In genomic region chr6:44494011-44494501, GRCh38 we compare ENCODE assay signal across 9 cellular contexts.
DNase-seq lines count a peak whose midpoint lies in the region; ATAC-seq and TF ChIP-seq lines count a peak whose summit lies in the region.
"Had no signal": no experiment of that assay in that cellular context is flagged by ENCODE, and none has a peak within 500 bp of the region (broad histone marks: within the 10 kb centered on the region; RNA-seq: fewer than 3 reads in every experiment).

No MANE protein-coding gene starts in this region.

- no peak overlapping the region for H3K4ac ChIP-seq in mesenchymal stem cell (ENCODE audit: low read depth in 1 of 2, low read length in 2 of 2)

- no peaks in the 10 kb centered on the region for H3K79me1 ChIP-seq in mesenchymal stem cell (replicated peaks; ENCODE audit: low read length, poor library complexity, severe bottlenecking)

- H3K27me3 Mint-ChIP-seq in Calu3 (ENCODE audit: unreplicated experiment) = no peaks in the 10 kb centered on the region
- H3K27me3 Mint-ChIP-seq in naive thymus-derived CD8-positive, alpha-beta T cell = peaks cover 2 to 17% (median 6%) of the 10 kb centered on the region in 5 donors

- H3K18ac ChIP-seq in mesenchymal stem cell (ENCODE audit: low read depth in 1 of 2, low read length in 2 of 2) = no peak overlapping the region

- no peak overlapping the region for H2BK12ac ChIP-seq in mesenchymal stem cell (ENCODE audit: low read length in 2 of 2)

- BruUV-seq in Calu3 (replicated peaks; lab: Mats Ljungman, UMichigan) = no TSS peak

- H3K27ac Mint-ChIP-seq in Calu3 (ENCODE audit: unreplicated experiment) = peak overlapping the region; percentile 51
- H3K27ac Mint-ChIP-seq in naive thymus-derived CD8-positive, alpha-beta T cell = no peak overlapping the region
- H3K27ac Mint-ChIP-seq: T-helper 17 cell had no signal

- H2BK15ac ChIP-seq in mesenchymal stem cell (ENCODE audit: low read depth, poor library complexity, severe bottlenecking) = no peak overlapping the region

- no peak overlapping the region for H3K4me2 ChIP-seq in mesenchymal stem cell (ENCODE audit: low read length, poor library complexity, severe bottlenecking)

- H3K23ac ChIP-seq in mesenchymal stem cell (ENCODE audit: low read length in 2 of 2) = no peak overlapping the region

- H3K9me3 ChIP-seq in mesenchymal stem cell (ENCODE audit: control insufficient read depth, low read length) = no peaks in the 10 kb centered on the region
- no peaks in the 10 kb centered on the region for H3K9me3 ChIP-seq in testis

- TF ChIP-seq POLR2A in testis (IDR thresholded peaks at IDR 0.05) = no peak

- H4K8ac ChIP-seq in mesenchymal stem cell (ENCODE audit: low read length) = no peak overlapping the region

- no peak overlapping the region for H2BK5ac ChIP-seq in mesenchymal stem cell (ENCODE audit: low read depth, low read length, poor library complexity, severe bottlenecking)

- H2AK5ac ChIP-seq in mesenchymal stem cell (ENCODE audit: low read length, severe bottlenecking) = no peak overlapping the region

- H3K27ac ChIP-seq in brain microvascular endothelial cell (no peak overlapping the region), mesenchymal stem cell (ENCODE audit: low read length, poor library complexity, severe bottlenecking) (no peak overlapping the region), testis (no peak overlapping the region)

- H2AFZ ChIP-seq in mesenchymal stem cell (ENCODE audit: low read depth, low read length) = no peak overlapping the region

- H3K4me3 ChIP-seq in brain microvascular endothelial cell (ENCODE audit: low read depth, low read length) (no peak overlapping the region), mesenchymal stem cell (ENCODE audit: insufficient read depth in 1 of 2, low read depth in 1 of 2, low read length in 2 of 2) (no peak overlapping the region), testis (no peak overlapping the region)

- H3K27me3 ChIP-seq in brain microvascular endothelial cell (replicated peaks) = no peaks in the 10 kb centered on the region
- peaks cover 0 to 21% of the 10 kb centered on the region in 2 experiments for H3K27me3 ChIP-seq in mesenchymal stem cell (ENCODE audit: control insufficient read depth in 1 of 2, insufficient read depth in 1 of 2, low read length in 2 of 2)
- no peaks in the 10 kb centered on the region for H3K27me3 ChIP-seq in testis

- H3K4me3 Mint-ChIP-seq in Calu3 (ENCODE audit: low read depth, unreplicated experiment) = no peak overlapping the region
- H3K4me3 Mint-ChIP-seq in naive thymus-derived CD8-positive, alpha-beta T cell = no peak overlapping the region
- H3K4me3 Mint-ChIP-seq: T-helper 17 cell had no signal

- H3K36me3 ChIP-seq in brain microvascular endothelial cell (replicated peaks) (no peaks in the 10 kb centered on the region), mesenchymal stem cell (ENCODE audit: control insufficient read depth in 1 of 2, insufficient read depth in 2 of 2, low read depth in 1 of 2, low read length in 2 of 2) (no peaks in the 10 kb centered on the region), testis (ENCODE audit: low read depth, missing control alignments) (no peaks in the 10 kb centered on the region)

- intact Hi-C loops in Calu3 (cut with micrococcal nuclease; ENCODE audit: unreplicated experiment) = loop anchor here (2.0 kb wide), 1 partner anchor 19 kb away; no protein-coding TSS in a partner anchor
- intact Hi-C loops in testis (cut with DNase I; ENCODE audit: low total_unique reads) = no loop called here

- peaks cover 5% of the 10 kb centered on the region for H3K36me3 Mint-ChIP-seq in Calu3 (ENCODE audit: insufficient read depth, unreplicated experiment)
- no peaks in the 10 kb centered on the region for H3K36me3 Mint-ChIP-seq in naive thymus-derived CD8-positive, alpha-beta T cell

- H3K9me3 Mint-ChIP-seq in Calu3 (ENCODE audit: low read depth, unreplicated experiment) = no peaks in the 10 kb centered on the region
- H3K9me3 Mint-ChIP-seq in naive thymus-derived CD8-positive, alpha-beta T cell = no peaks in the 10 kb centered on the region

- H3K4me1 ChIP-seq in mesenchymal stem cell (ENCODE audit: control insufficient read depth, insufficient read depth, low read depth, low read length) = peaks cover 4% of the 10 kb centered on the region
- H3K4me1 ChIP-seq in testis = peaks cover 6% of the 10 kb centered on the region

- no peak overlapping the region for H3K14ac ChIP-seq in mesenchymal stem cell (ENCODE audit: low read length in 2 of 2)

- no peak overlapping the region for H4K91ac ChIP-seq in mesenchymal stem cell (ENCODE audit: low read length)

- H2BK120ac ChIP-seq in mesenchymal stem cell (ENCODE audit: low read depth, low read length) = no peak overlapping the region

- peak; percentile 38 for TF ChIP-seq CTCF in Calu3 (IDR thresholded peaks at IDR 0.05; ENCODE audit: unreplicated experiment)
- TF ChIP-seq CTCF in brain microvascular endothelial cell (IDR thresholded peaks at IDR 0.05; ENCODE audit: low read depth, low read length, missing control alignments) = peak; percentile 53
- TF ChIP-seq CTCF in testis (IDR thresholded peaks at IDR 0.05) = no peak

- no peak for ATAC-seq in GM19351 (IDR thresholded peaks at IDR 0.05; ENCODE audit: unreplicated experiment)
- no peak for ATAC-seq in naive thymus-derived CD8-positive, alpha-beta T cell
- ATAC-seq: T-helper 17 cell had no signal

- H3K9ac ChIP-seq in mesenchymal stem cell (ENCODE audit: low read length) = peak overlapping the region; percentile 68

- CTCF ChIA-PET in Calu3 (lab: Charles Lee) = interaction anchor here (0.6 to 2.1 kb wide), 8 partner anchors 15 to 1946 kb away, joined by 3 to 38 read pairs (median 5); no protein-coding TSS in a partner anchor

- DNase-seq in Calu3 (peak; percentile 65), M059J (ENCODE audit: low read depth) (peak; percentile 94), brain microvascular endothelial cell (peak; percentile 46), mesenchymal stem cell (peak; percentile 13), iPS-NIHi11 (ENCODE audit: low spot score) (no peak), testis (no peak)
- no peak for DNase-seq in naive thymus-derived CD8-positive, alpha-beta T cell
- DNase-seq: T-helper 17 cell had no signal

- WGBS in mesenchymal stem cell = 60% methylated on average over 6 of the region's 7 CpGs
- 87 to 92% methylated on average over 7 of the region's 7 CpGs for WGBS in testis, 2 donors

- in situ Hi-C loops in brain microvascular endothelial cell (cut with HindIII; ENCODE audit: low pct_ligation_motif_present, low sequenced_read_pairs) = no loop called here

- peaks cover 60% of the 10 kb centered on the region for H3K4me1 Mint-ChIP-seq in Calu3 (ENCODE audit: low read depth, unreplicated experiment)
- H3K4me1 Mint-ChIP-seq in naive thymus-derived CD8-positive, alpha-beta T cell = no peaks in the 10 kb centered on the region

- POLR2A ChIA-PET in naive thymus-derived CD8-positive, alpha-beta T cell (lab: Charles Lee) = no interaction called here

Comparison
In these comparisons a context has a peak if more than half of its experiments do, and no peak if none do; other contexts are left out.
1. DNase-seq: peak in Calu3 (single experiment), M059J (single experiment), brain microvascular endothelial cell (single experiment) and mesenchymal stem cell (single experiment); none in iPS-NIHi11 (single experiment), testis (single experiment) and naive thymus-derived CD8-positive, alpha-beta T cell (0 of 10).
2. CTCF ChIP-seq: peak in Calu3 (single experiment) and brain microvascular endothelial cell (single experiment); none in testis (0 of 3).